Comparison of ENCODE assay signal across 22 cellular contexts in the genomic region with DNA sequence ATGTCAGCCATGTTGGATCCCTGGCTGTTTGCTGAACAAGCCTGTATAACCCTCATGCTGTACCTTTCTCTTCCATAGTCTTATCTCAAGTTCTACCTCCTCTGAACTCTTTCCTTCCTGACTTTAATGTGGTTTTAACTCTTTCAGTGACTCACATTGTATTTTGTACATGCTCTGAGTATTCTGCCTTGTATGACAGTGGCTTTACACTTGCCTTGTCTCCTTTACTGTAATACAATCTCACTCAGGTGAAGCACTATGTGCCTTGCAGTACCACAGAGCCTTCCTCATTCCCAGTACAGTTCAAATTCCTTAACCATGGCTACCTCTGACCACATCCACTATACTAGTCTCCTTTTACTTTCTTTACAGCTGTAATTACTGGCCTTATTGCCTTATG. TPM values are rescaled to one million over a fixed set of nuclear protein-coding genes. Genes with fewer than 3 reads are reported as not detected.
A peak's percentile ranks its signal among the peaks of the same experiment; 100 is the strongest.
DNase-seq lines count a peak whose midpoint lies in the region; ATAC-seq and TF ChIP-seq lines count a peak whose summit lies in the region.
"Had no signal": no experiment of that assay in that cellular context is flagged by ENCODE, and none has a peak within 500 bp of the region (broad histone marks: within the 10 kb centered on the region; RNA-seq: fewer than 3 reads in every experiment).

No MANE protein-coding gene starts in this region.

- DNase-seq in activated CD4-positive, alpha-beta T cell treated with anti-CD3 and anti-CD28 coated beads, Interleukin-2, amount 10 ng/mL, durations not matched to agents 7 days and 5 days, result no peak
- DNase-seq in activated CD4-positive, alpha-beta T cell treated with anti-CD3 and anti-CD28 coated beads, Interleukin-2, amount 50 U/mL, for 48 hours, result no peak
- peak; percentile 86 for DNase-seq in Jurkat, Clone E6-1 (ENCODE audit: low read depth, low spot score)
- no peak for DNase-seq in naive thymus-derived CD4-positive, alpha-beta T cell
- DNase-seq in gastrocnemius medialis, result no peak
- no peak for DNase-seq in glomerular visceral epithelial cell (ENCODE audit: extremely low spot score)
- DNase-seq in H7, result no peak
- DNase-seq: activated B cell treated with CpG ODN at 0.5 μM for 24 hours; COR-L47; DMS79; glutamatergic neuron; GOT3; MM.1S; NCI-H1417 treated with DMSO at 0.1 percent for 48 hours; NCI-H774; stimulated activated CD8-positive, alpha-beta memory T cell treated with anti-CD3 and anti-CD28 coated beads, Interleukin-4, amount 100 ng/mL, for 48 hours; T1000; upper lobe of left lung had no signal

- peaks cover 62% of the 10 kb centered on the region for H3K36me3 Mint-ChIP-seq in activated CD4-positive, alpha-beta T cell treated with anti-CD3 and anti-CD28 coated beads, Interleukin-2, amount 10 ng/mL, durations not matched to agents 7 days and 5 days (ENCODE audit: low read depth)
- peaks cover 100% of the 10 kb centered on the region for H3K36me3 Mint-ChIP-seq in activated T-helper 17 cell treated with anti-CD3 and anti-CD28 coated beads, Interleukin-2, amount 50 U/mL, for 72 hours (ENCODE audit: low read depth)
- H3K36me3 Mint-ChIP-seq in naive thymus-derived CD4-positive, alpha-beta T cell, result peaks cover 15 to 54% (median 33%) of the 10 kb centered on the region in 5 donors

- intact Hi-C loops in naive thymus-derived CD4-positive, alpha-beta T cell (cut with micrococcal nuclease), result no loop called here
- intact Hi-C loops in gastrocnemius medialis (cut with DNase I; ENCODE audit: low total_unique reads), result no loop called here

- no peaks in the 10 kb centered on the region for H3K9me3 ChIP-seq in naive thymus-derived CD4-positive, alpha-beta T cell (ENCODE audit: control insufficient read depth in 2 of 3, low read length in 3 of 3)
- no peaks in the 10 kb centered on the region for H3K9me3 ChIP-seq in gastrocnemius medialis
- H3K9me3 ChIP-seq: prostate gland, upper lobe of left lung had no signal

- no peak overlapping the region for H3K4me3 ChIP-seq in Jurkat, Clone E6-1 (ENCODE audit: low read length)
- no peak overlapping the region for H3K4me3 ChIP-seq in naive thymus-derived CD4-positive, alpha-beta T cell (ENCODE audit: low read length)
- H3K4me3 ChIP-seq in gastrocnemius medialis (no peak overlapping the region), H7 (ENCODE audit: insufficient read depth, low read depth, low read length) (no peak overlapping the region)
- H3K4me3 ChIP-seq: K562, prostate gland, upper lobe of left lung had no signal

- peak overlapping the region; percentile 2 for H3K27ac Mint-ChIP-seq in activated CD4-positive, alpha-beta T cell treated with anti-CD3 and anti-CD28 coated beads, Interleukin-2, amount 10 ng/mL, durations not matched to agents 7 days and 5 days
- peak overlapping the region; percentile 16 for H3K27ac Mint-ChIP-seq in activated T-helper 17 cell treated with anti-CD3 and anti-CD28 coated beads, Interleukin-2, amount 50 U/mL, for 72 hours
- H3K27ac Mint-ChIP-seq in naive thymus-derived CD4-positive, alpha-beta T cell, result peak overlapping the region in 5 of 9 donors; percentile 0 to 65 (median 1)
- H3K27ac Mint-ChIP-seq: activated B cell treated with CpG ODN at 0.5 μM for 24 hours, B cell had no signal

- in situ Hi-C loops in gastrocnemius medialis (cut with MboI; ENCODE audit: low sequenced_read_pairs in 4 of 4), result loop anchor here in 1 of 4 donors (25.0 kb wide), 1 partner anchor 304 kb away; no protein-coding TSS in a partner anchor

- peaks cover 40% of the 10 kb centered on the region for H3K4me1 Mint-ChIP-seq in activated CD4-positive, alpha-beta T cell treated with anti-CD3 and anti-CD28 coated beads, Interleukin-2, amount 10 ng/mL, durations not matched to agents 7 days and 5 days
- peaks cover 20% of the 10 kb centered on the region for H3K4me1 Mint-ChIP-seq in activated T-helper 17 cell treated with anti-CD3 and anti-CD28 coated beads, Interleukin-2, amount 50 U/mL, for 72 hours
- peaks cover 29 to 53% (median 43%) of the 10 kb centered on the region in 7 donors for H3K4me1 Mint-ChIP-seq in naive thymus-derived CD4-positive, alpha-beta T cell

- POLR2A ChIA-PET in activated CD4-positive, alpha-beta T cell treated with anti-CD3 and anti-CD28 coated beads, Interleukin-2, amount 10 ng/mL, durations not matched to agents 7 days and 5 days (lab: Charles Lee), result interaction anchor here (0.5 kb wide), 1 partner anchor 321 kb away, joined by 3 read pairs; no protein-coding TSS in a partner anchor
- POLR2A ChIA-PET in naive thymus-derived CD4-positive, alpha-beta T cell (lab: Charles Lee), result interaction anchor here (0.9 kb wide), 1 partner anchor 14 kb away, joined by 3 read pairs; a partner anchor contains a TSS

- TF ChIP-seq CTCF in gastrocnemius medialis (IDR thresholded peaks at IDR 0.05 in 4 of 5, conservative IDR thresholded peaks at IDR 0.05 in 1 of 5), result no peak

- H3K27me3 ChIP-seq in naive thymus-derived CD4-positive, alpha-beta T cell (ENCODE audit: control insufficient read depth in 2 of 2, insufficient read depth in 2 of 2, low read length in 2 of 2), result no peaks in the 10 kb centered on the region
- H3K27me3 ChIP-seq in gastrocnemius medialis, result no peaks in the 10 kb centered on the region
- H3K27me3 ChIP-seq in H7 (ENCODE audit: control insufficient read depth, insufficient read depth, low read length), result no peaks in the 10 kb centered on the region
- H3K27me3 ChIP-seq: upper lobe of left lung had no signal

- CTCF ChIA-PET in activated CD4-positive, alpha-beta T cell treated with anti-CD3 and anti-CD28 coated beads, Interleukin-2, amount 10 ng/mL, durations not matched to agents 7 days and 5 days (lab: Charles Lee), result interaction anchor here (2.3 kb wide), 1 partner anchor 14 kb away, joined by 8 read pairs; a partner anchor contains a TSS
- CTCF ChIA-PET in naive thymus-derived CD4-positive, alpha-beta T cell (lab: Charles Lee), result interaction anchor here (0.6 to 1.2 kb wide), 3 partner anchors 68 to 299 kb away, joined by 3 to 4 read pairs (median 3); no protein-coding TSS in a partner anchor

- no peaks in the 10 kb centered on the region for H3K27me3 Mint-ChIP-seq in activated CD4-positive, alpha-beta T cell treated with anti-CD3 and anti-CD28 coated beads, Interleukin-2, amount 10 ng/mL, durations not matched to agents 7 days and 5 days
- no peaks in the 10 kb centered on the region for H3K27me3 Mint-ChIP-seq in activated T-helper 17 cell treated with anti-CD3 and anti-CD28 coated beads, Interleukin-2, amount 50 U/mL, for 72 hours
- H3K27me3 Mint-ChIP-seq in naive thymus-derived CD4-positive, alpha-beta T cell, result no peaks in the 10 kb centered on the region
- H3K27me3 Mint-ChIP-seq: activated B cell treated with CpG ODN at 0.5 μM for 24 hours, B cell had no signal

- H3K4me1 ChIP-seq in naive thymus-derived CD4-positive, alpha-beta T cell (ENCODE audit: control insufficient read depth in 2 of 2, insufficient read depth in 2 of 2, low read length in 2 of 2), result peaks cover 8 to 9% of the 10 kb centered on the region in 2 donors
- H3K4me1 ChIP-seq in gastrocnemius medialis, result peaks cover 0 to 4% of the 10 kb centered on the region in 2 donors
- H3K4me1 ChIP-seq: prostate gland, upper lobe of left lung had no signal

- H3K36me3 ChIP-seq in naive thymus-derived CD4-positive, alpha-beta T cell (ENCODE audit: control insufficient read depth in 2 of 3, insufficient read depth in 3 of 3, low read length in 3 of 3), result peaks cover 16 to 64% (median 20%) of the 10 kb centered on the region in 3 experiments
- H3K36me3 ChIP-seq in gastrocnemius medialis, result peaks cover 0 to 73% of the 10 kb centered on the region in 2 donors
- peaks cover 30% of the 10 kb centered on the region for H3K36me3 ChIP-seq in H7 (replicated peaks; ENCODE audit: control insufficient read depth, insufficient read depth, low read length)

- ATAC-seq in activated T-helper 17 cell treated with anti-CD3 and anti-CD28 coated beads, Interleukin-2, amount 50 U/mL, for 72 hours (replicated peaks), result peak; percentile 78
- ATAC-seq in naive thymus-derived CD4-positive, alpha-beta T cell, result no peak
- ATAC-seq in gastrocnemius medialis, result no peak
- ATAC-seq: K562 had no signal

- TF ChIP-seq POLR2A in gastrocnemius medialis (IDR thresholded peaks at IDR 0.05), result no peak

- H3K9me3 Mint-ChIP-seq in activated CD4-positive, alpha-beta T cell treated with anti-CD3 and anti-CD28 coated beads, Interleukin-2, amount 10 ng/mL, durations not matched to agents 7 days and 5 days, result no peaks in the 10 kb centered on the region
- H3K9me3 Mint-ChIP-seq in activated T-helper 17 cell treated with anti-CD3 and anti-CD28 coated beads, Interleukin-2, amount 50 U/mL, for 72 hours, result no peaks in the 10 kb centered on the region
- H3K9me3 Mint-ChIP-seq in naive thymus-derived CD4-positive, alpha-beta T cell, result no peaks in the 10 kb centered on the region
- H3K9me3 Mint-ChIP-seq: activated B cell treated with CpG ODN at 0.5 μM for 24 hours had no signal

- H3K4me3 Mint-ChIP-seq in activated CD4-positive, alpha-beta T cell treated with anti-CD3 and anti-CD28 coated beads, Interleukin-2, amount 10 ng/mL, durations not matched to agents 7 days and 5 days, result no peak overlapping the region
- H3K4me3 Mint-ChIP-seq in activated T-helper 17 cell treated with anti-CD3 and anti-CD28 coated beads, Interleukin-2, amount 50 U/mL, for 72 hours, result no peak overlapping the region
- peak overlapping the region in 5 of 10 donors; percentile 0 to 51 (median 19) for H3K4me3 Mint-ChIP-seq in naive thymus-derived CD4-positive, alpha-beta T cell
- H3K4me3 Mint-ChIP-seq: activated B cell treated with CpG ODN at 0.5 μM for 24 hours, B cell had no signal

- H3K27ac ChIP-seq in naive thymus-derived CD4-positive, alpha-beta T cell (ENCODE audit: low read depth, low read length), result no peak overlapping the region
- no peak overlapping the region for H3K27ac ChIP-seq in gastrocnemius medialis
- H3K27ac ChIP-seq: prostate gland, upper lobe of left lung had no signal

RNA-seq across cellular contexts. Expression of a gene that starts 14.1 kb away (rescaled TPM):
- total RNA-seq in activated CD4-positive, alpha-beta T cell treated with anti-CD3 and anti-CD28 coated beads, Interleukin-2, amount 10 ng/mL, durations not matched to agents 7 days and 5 days, result 10 to 100 TPM; 78.8 to 90.7 TPM
- 158 TPM for polyA plus RNA-seq in Jurkat, Clone E6-1 (2012; ENCODE audit: insufficient read depth, insufficient read length)
- 100 to 1,000 TPM; 108 to 161 TPM for total RNA-seq in activated T-helper 17 cell treated with anti-CD3 and anti-CD28 coated beads, Interleukin-2, amount 50 U/mL, for 72 hours
- total RNA-seq in naive thymus-derived CD4-positive, alpha-beta T cell, result 100 to 1,000 TPM in 1 of 5 experiments, 10 to 100 TPM in 4; 60.1 to 112 (median 67.5) TPM
- polyA plus RNA-seq in naive thymus-derived CD4-positive, alpha-beta T cell, result 100 to 1,000 TPM; 102 to 103 TPM
- total RNA-seq in gastrocnemius medialis, result 100 to 1,000 TPM in 3 of 4 donors, 10 to 100 TPM in 1; 81.7 to 215 (median 191) TPM
- total RNA-seq in H7 (2014; rRNA removed; shearing (Covaris generic)), result 101 and 121 TPM in 2 replicates

RNA-seq across cellular contexts. Expression of a gene that starts 28.4 kb away (rescaled TPM):
- 1 to 10 TPM; 4.1 to 4.6 TPM for total RNA-seq in activated CD4-positive, alpha-beta T cell treated with anti-CD3 and anti-CD28 coated beads, Interleukin-2, amount 10 ng/mL, durations not matched to agents 7 days and 5 days
- 5.6 TPM for polyA plus RNA-seq in Jurkat, Clone E6-1 (2012; ENCODE audit: insufficient read depth, insufficient read length)
- 10 to 100 TPM in 1 of 2 donors, 1 to 10 TPM in 1; 3.6 to 13.0 TPM for total RNA-seq in activated T-helper 17 cell treated with anti-CD3 and anti-CD28 coated beads, Interleukin-2, amount 50 U/mL, for 72 hours
- total RNA-seq in naive thymus-derived CD4-positive, alpha-beta T cell, result 10 to 100 TPM in 3 of 5 experiments, 1 to 10 TPM in 2; 4.9 to 21.2 (median 12.2) TPM
- polyA plus RNA-seq in naive thymus-derived CD4-positive, alpha-beta T cell, result 1 to 10 TPM; 5.6 to 7.5 TPM
- total RNA-seq in gastrocnemius medialis, result 1 to 10 TPM in 3 of 4 donors, under 1 TPM in 1; 0.15 to 2.2 (median 1.5) TPM
- 9.9 and 10.5 TPM in 2 replicates for total RNA-seq in H7 (2014; rRNA removed; shearing (Covaris generic))
